ENCODE assay signal across 1 cellular context in the genomic region with DNA sequence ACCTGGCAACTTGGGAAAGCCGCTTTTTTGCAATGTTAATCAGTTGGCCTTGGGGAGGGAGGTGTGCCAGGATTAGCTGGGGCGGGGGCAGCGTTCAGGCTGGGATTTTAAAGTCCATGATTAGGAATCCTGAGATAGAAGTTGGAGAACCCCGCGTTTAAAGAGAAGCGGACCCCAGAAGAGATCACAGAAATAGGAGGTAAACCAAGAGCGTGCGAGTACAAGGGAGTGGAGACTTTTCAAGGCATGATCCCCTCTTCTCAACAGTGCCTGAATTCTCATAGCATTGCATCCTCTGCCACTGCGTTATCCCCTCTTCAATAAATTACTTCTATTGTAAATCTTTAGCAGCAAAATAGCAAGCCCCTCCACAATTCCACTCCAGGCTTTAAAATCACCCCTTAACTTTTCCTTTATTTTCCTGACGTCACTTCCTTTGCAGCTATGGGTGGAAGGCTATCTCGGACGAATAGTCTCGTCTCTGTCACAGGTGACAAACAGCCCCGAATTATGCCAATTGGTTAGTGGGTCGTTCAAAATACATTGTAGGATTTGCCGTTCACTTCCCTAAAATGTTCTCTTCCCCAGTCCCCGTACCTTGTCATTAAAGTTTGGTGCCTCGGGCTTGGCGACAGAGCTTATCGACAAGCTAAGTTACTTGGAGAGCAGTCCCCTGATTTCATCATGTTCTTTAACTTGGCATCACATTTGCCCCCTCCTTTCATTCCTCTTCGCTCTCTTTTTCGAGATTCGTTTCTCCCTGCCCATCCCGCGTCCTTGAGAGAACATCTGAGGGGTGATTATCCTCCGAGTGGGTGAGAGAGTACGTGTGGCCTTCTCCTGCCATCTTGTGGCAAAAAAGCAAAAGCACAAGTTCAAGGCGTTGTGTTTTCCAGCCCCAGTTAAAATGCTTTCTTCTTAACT.
TF ChIP-seq lines count a peak whose summit lies in the region.

No MANE protein-coding gene starts in this region.

TF ChIP-seq in Ishikawa, 13 proteins besides CTCF, POLR2A, EP300 and RAD21 (continued from another document):
- TF ChIP-seq CREB1 (IDR thresholded peaks at IDR 0.05; ENCODE audit: low read depth) (0 out of 2 replicates have a peak, but pooled peaks have one; percentile 30), CEBPB (IDR thresholded peaks at IDR 0.05) (no peak), ZBTB7A (IDR thresholded peaks at IDR 0.05; ENCODE audit: low read depth) (no peak), NFIC (IDR thresholded peaks at IDR 0.05) (no peak), TCF12 (IDR thresholded peaks at IDR 0.05; ENCODE audit: low read depth) (no peak)
TF ChIP-seq in Ishikawa: peak in this region for 2.
